29 cellular contexts compared by ENCODE assay signal in the genomic region with DNA sequence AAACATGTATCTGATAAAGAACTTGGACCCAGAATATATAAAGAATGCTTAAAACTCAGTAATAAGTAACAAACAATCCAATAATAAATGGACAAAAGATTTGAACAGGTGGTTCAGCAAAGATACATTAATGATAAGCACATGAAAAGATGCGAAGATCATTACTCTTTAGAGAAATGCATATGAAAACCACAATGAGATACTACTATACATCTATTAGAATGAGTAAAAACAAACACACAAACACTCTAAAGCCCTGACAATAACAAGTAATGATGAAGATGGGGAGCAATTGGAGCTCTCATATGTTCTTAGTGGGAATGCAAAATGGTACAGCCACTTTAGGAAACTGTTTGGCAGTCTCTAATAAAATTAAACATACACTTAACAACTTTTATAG.
"Had no signal": no experiment of that assay in that cellular context is flagged by ENCODE, and none has a peak within 500 bp of the region (broad histone marks: within the 10 kb centered on the region; RNA-seq: fewer than 3 reads in every experiment).

No MANE protein-coding gene starts in this region.

- FAIRE-seq: colon, endometrium, endothelial cell of umbilical vein, frontal cortex had no signal

- H3K4me2 ChIP-seq: hepatocyte had no signal

- ATAC-seq: effector memory CD8-positive, alpha-beta T cell; esophagus mucosa; foreskin keratinocyte; gastrocnemius medialis; gastroesophageal sphincter; heart left ventricle; heart right ventricle had no signal

- H3K4me1 ChIP-seq: colonic mucosa, foreskin keratinocyte had no signal

- H3K36me3 ChIP-seq: colonic mucosa, esophagus muscularis mucosa, esophagus squamous epithelium, gastrocnemius medialis, gastroesophageal sphincter, heart left ventricle, heart right ventricle had no signal

- H3K27ac ChIP-seq: colonic mucosa, coronary artery, dorsolateral prefrontal cortex, epithelial cell of prostate, esophagus muscularis mucosa, esophagus squamous epithelium, foreskin keratinocyte, gastrocnemius medialis, gastroesophageal sphincter, heart left ventricle, heart right ventricle, hepatocyte had no signal

- H3K4me3 ChIP-seq: colonic mucosa, coronary artery, dorsolateral prefrontal cortex, esophagus muscularis mucosa, esophagus squamous epithelium, gastrocnemius medialis, gastroesophageal sphincter, heart left ventricle, heart right ventricle, hepatocyte had no signal

- DNase-seq: colonic mucosa; cortex of kidney; dermis blood vessel endothelial cell; dorsolateral prefrontal cortex; effector CD4-positive, alpha-beta T cell; effector CD8-positive, alpha-beta T cell; effector memory CD4-positive, alpha-beta T cell; effector memory CD8-positive, alpha-beta T cell; endodermal cell; erythroblast; esophagus squamous epithelium; foreskin fibroblast; foreskin keratinocyte; foreskin melanocyte; gastrocnemius medialis; glutamatergic neuron; head of caudate nucleus; heart left ventricle; heart right ventricle had no signal

- H3K9me3 ChIP-seq: colonic mucosa, esophagus muscularis mucosa, esophagus squamous epithelium, gastrocnemius medialis, gastroesophageal sphincter, heart left ventricle, heart right ventricle had no signal
